8 cellular contexts compared by ENCODE assay signal in genomic region chr20:32190608-32191415, GRCh38. TPM values are rescaled to one million over a fixed set of nuclear protein-coding genes. Genes with fewer than 3 reads are reported as not detected.
DNase-seq lines count a peak whose midpoint lies in the region; ATAC-seq and TF ChIP-seq lines count a peak whose summit lies in the region.

No MANE protein-coding gene starts in this region.

- H3K4me1 ChIP-seq in breast epithelium, result peaks cover 5 to 10% of the 10 kb centered on the region in 2 donors
- H3K4me1 ChIP-seq in ascending aorta, result peaks cover 9 to 20% of the 10 kb centered on the region in 2 donors
- peaks cover 60% of the 10 kb centered on the region for H3K4me1 ChIP-seq in lower lobe of right lung

- H3K27me3 Mint-ChIP-seq in MCF 10A (ENCODE audit: insufficient read depth, unreplicated experiment) (no peaks in the 10 kb centered on the region), type B pancreatic cell (no peaks in the 10 kb centered on the region)

- intact Hi-C loops in breast epithelium (cut with DNase I; ENCODE audit: low total_unique reads), result no loop called here
- intact Hi-C loops in MCF 10A (cut with micrococcal nuclease), result no loop called here
- intact Hi-C loops in ascending aorta (cut with DNase I), result no loop called here
- intact Hi-C loops in lower lobe of right lung (cut with DNase I), result no loop called here

- H3K27ac Mint-ChIP-seq in MCF 10A (ENCODE audit: low read depth, unreplicated experiment) (no peak overlapping the region), type B pancreatic cell (peak overlapping the region; percentile 84)

- H3K9me3 Mint-ChIP-seq in MCF 10A (ENCODE audit: unreplicated experiment) (no peaks in the 10 kb centered on the region), type B pancreatic cell (no peaks in the 10 kb centered on the region)

- H3K4me3 ChIP-seq in breast epithelium (peak overlapping the region; percentile 60 to 74 (median 63)), ascending aorta (peak overlapping the region; percentile 82 to 84), lower lobe of right lung (peak overlapping the region; percentile 61)

- H3K36me3 ChIP-seq in breast epithelium (no peaks in the 10 kb centered on the region), ascending aorta (peaks cover 4 to 11% of the 10 kb centered on the region in 2 donors), lower lobe of right lung (peaks cover 10% of the 10 kb centered on the region)

- H3K9me3 ChIP-seq in breast epithelium (no peaks in the 10 kb centered on the region), ascending aorta (no peaks in the 10 kb centered on the region), lower lobe of right lung (no peaks in the 10 kb centered on the region)

- no peak for ATAC-seq in lower lobe of right lung
- ATAC-seq in HG03457 (IDR thresholded peaks at IDR 0.05; ENCODE audit: unreplicated experiment), result no peak
- no peak for ATAC-seq in HG03571 (IDR thresholded peaks at IDR 0.05; ENCODE audit: unreplicated experiment)

- DNase-seq in breast epithelium (ENCODE audit: low spot score in 2 of 2) (no peak), MCF 10A (ENCODE audit: unreplicated experiment) (no peak), ascending aorta (ENCODE audit: low spot score in 2 of 2) (no peak), lower lobe of right lung (no peak), type B pancreatic cell (ENCODE audit: extremely low spot score, unreplicated experiment) (no peak), NCI-H774 (lab: John Stamatoyannopoulos, UW) (no peak)

- TF ChIP-seq POLR2A in breast epithelium (IDR thresholded peaks at IDR 0.05), result no peak

- TF ChIP-seq CTCF in breast epithelium (IDR thresholded peaks at IDR 0.05), result peak in 1 of 3 donors; percentile 19
- TF ChIP-seq CTCF in MCF 10A (IDR thresholded peaks at IDR 0.05; ENCODE audit: unreplicated experiment), result no peak
- TF ChIP-seq CTCF in ascending aorta (IDR thresholded peaks at IDR 0.05), result no peak
- TF ChIP-seq CTCF in lower lobe of right lung (IDR thresholded peaks at IDR 0.05), result no peak
- peak; percentile 36 for TF ChIP-seq CTCF in type B pancreatic cell (conservative IDR thresholded peaks at IDR 0.05)

- peak overlapping the region; percentile 85 to 93 for H3K27ac ChIP-seq in breast epithelium
- peak overlapping the region; percentile 70 to 78 for H3K27ac ChIP-seq in ascending aorta
- peak overlapping the region; percentile 82 for H3K27ac ChIP-seq in lower lobe of right lung

- CTCF ChIA-PET in MCF 10A (lab: Yijun Ruan, JAX), result no interaction called here

- BruUV-seq in MCF 10A (replicated peaks; lab: Mats Ljungman, UMichigan), result no TSS peak

- H3K4me3 Mint-ChIP-seq in MCF 10A (ENCODE audit: unreplicated experiment) (no peak overlapping the region), type B pancreatic cell (peak overlapping the region; percentile 91)

- H3K4me1 Mint-ChIP-seq in MCF 10A (ENCODE audit: insufficient read depth, unreplicated experiment) (no peaks in the 10 kb centered on the region), type B pancreatic cell (ENCODE audit: unreplicated experiment) (peaks cover 36% of the 10 kb centered on the region)

- POLR2A ChIA-PET in MCF 10A (lab: Yijun Ruan, JAX), result interaction anchor here (0.8 to 1.3 kb wide), 3 partner anchors 13 to 94 kb away, joined by 3 read pairs; no protein-coding TSS in a partner anchor

- H3K36me3 Mint-ChIP-seq in MCF 10A (ENCODE audit: insufficient read depth, unreplicated experiment) (peaks cover 42% of the 10 kb centered on the region), type B pancreatic cell (peaks cover 24% of the 10 kb centered on the region)

- H3K27me3 ChIP-seq in breast epithelium (no peaks in the 10 kb centered on the region), ascending aorta (no peaks in the 10 kb centered on the region), lower lobe of right lung (ENCODE audit: low read depth) (no peaks in the 10 kb centered on the region)

RNA-seq across cellular contexts. Expression of gene PLAGL2, which starts 16.7 kb away (rescaled TPM):
- total RNA-seq in breast epithelium (1 to 10 TPM; 2.9 to 7.6 (median 4.3) TPM), MCF 10A (2022) (18.4 and 18.6 TPM in 2 replicates), ascending aorta (6.7 TPM), lower lobe of right lung (17.6 TPM), type B pancreatic cell (ENCODE audit: low replicate concordance) (52.1 and 52.7 TPM in 2 replicates)

RNA-seq across cellular contexts. Expression of gene POFUT1, which starts 16.9 kb away (rescaled TPM):
- total RNA-seq in breast epithelium (10 to 100 TPM; 29.5 to 38.7 (median 34.2) TPM), MCF 10A (2022) (43.1 and 43.9 TPM in 2 replicates), ascending aorta (29.8 TPM), lower lobe of right lung (26.1 TPM), type B pancreatic cell (ENCODE audit: low replicate concordance) (48.9 and 55.8 TPM in 2 replicates)
